In genomic region chr7:51006483-51007235, GRCh38 we compare ENCODE assay signal across 13 cellular contexts.
"Had no signal": no experiment of that assay in that cellular context is flagged by ENCODE, and none has a peak within 500 bp of the region (broad histone marks: within the 10 kb centered on the region; RNA-seq: fewer than 3 reads in every experiment).

No MANE protein-coding gene starts in this region.

- H3K4me1 ChIP-seq: gastrocnemius medialis, tibial artery had no signal

- H3K27ac ChIP-seq: gastrocnemius medialis, left ventricle myocardium inferior, tibial artery had no signal

- H3K4me1 Mint-ChIP-seq: brain had no signal

- H3K4me3 Mint-ChIP-seq: activated T-cell treated with anti-CD3 and anti-CD28 coated beads, Interleukin-2, amount 50 U/mL, for 24 hours; brain; naive B cell; T-helper 1 cell treated with Interleukin-12 subunit alpha and Interleukin-12 subunit beta and Interleukin-4 antibody, amounts not matched to agents 30 μg/mL and 1 μg/mL, for 36 hours had no signal

- DNase-seq: activated CD4-positive, alpha-beta T cell treated with anti-CD3 and anti-CD28 coated beads, Interleukin-2, amount 50 U/mL, for 1 hour; activated effector memory CD4-positive, alpha-beta T cell treated with Interleukin-2 at 50 U/mL for 16 hours; activated T-cell treated with anti-CD3 and anti-CD28 coated beads, Interleukin-2, amount 50 U/mL, for 24 hours; amniotic stem cell; gastrocnemius medialis; kidney; left ventricle myocardium inferior; naive B cell; tibial artery had no signal

- H3K4me3 ChIP-seq: gastrocnemius medialis, left ventricle myocardium inferior, smooth muscle cell, tibial artery had no signal

- ATAC-seq: activated naive CD4-positive, alpha-beta T cell treated with anti-CD3 and anti-CD28 coated beads, Interleukin-2, amount 50 U/mL, for 72 hours; gastrocnemius medialis had no signal

- H3K27ac Mint-ChIP-seq: activated naive CD4-positive, alpha-beta T cell treated with anti-CD3 and anti-CD28 coated beads, Interleukin-2, amount 50 U/mL, for 72 hours; activated T-cell treated with anti-CD3 and anti-CD28 coated beads, Interleukin-2, amount 50 U/mL, for 24 hours; brain; naive B cell; T-helper 1 cell treated with Interleukin-12 subunit alpha and Interleukin-12 subunit beta and Interleukin-4 antibody, amounts not matched to agents 30 μg/mL and 1 μg/mL, for 36 hours had no signal

- H3K4me2 ChIP-seq: smooth muscle cell had no signal

- H3K27me3 ChIP-seq: gastrocnemius medialis, tibial artery had no signal

- H3K9me3 ChIP-seq: gastrocnemius medialis, left ventricle myocardium inferior, tibial artery had no signal

- H3K36me3 ChIP-seq: gastrocnemius medialis, left ventricle myocardium inferior, tibial artery had no signal

- H3K36me3 Mint-ChIP-seq: activated naive CD4-positive, alpha-beta T cell treated with anti-CD3 and anti-CD28 coated beads, Interleukin-2, amount 50 U/mL, for 72 hours; brain; naive B cell had no signal

- H3K27me3 Mint-ChIP-seq: activated T-cell treated with anti-CD3 and anti-CD28 coated beads, Interleukin-2, amount 50 U/mL, for 24 hours; naive B cell had no signal

- FAIRE-seq: kidney had no signal

- H3K9me3 Mint-ChIP-seq: activated naive CD4-positive, alpha-beta T cell treated with anti-CD3 and anti-CD28 coated beads, Interleukin-2, amount 50 U/mL, for 72 hours; activated T-cell treated with anti-CD3 and anti-CD28 coated beads, Interleukin-2, amount 50 U/mL, for 24 hours; naive B cell; T-helper 1 cell treated with Interleukin-12 subunit alpha and Interleukin-12 subunit beta and Interleukin-4 antibody, amounts not matched to agents 30 μg/mL and 1 μg/mL, for 36 hours had no signal
